1 cellular context compared by ENCODE assay signal in the genomic region with DNA sequence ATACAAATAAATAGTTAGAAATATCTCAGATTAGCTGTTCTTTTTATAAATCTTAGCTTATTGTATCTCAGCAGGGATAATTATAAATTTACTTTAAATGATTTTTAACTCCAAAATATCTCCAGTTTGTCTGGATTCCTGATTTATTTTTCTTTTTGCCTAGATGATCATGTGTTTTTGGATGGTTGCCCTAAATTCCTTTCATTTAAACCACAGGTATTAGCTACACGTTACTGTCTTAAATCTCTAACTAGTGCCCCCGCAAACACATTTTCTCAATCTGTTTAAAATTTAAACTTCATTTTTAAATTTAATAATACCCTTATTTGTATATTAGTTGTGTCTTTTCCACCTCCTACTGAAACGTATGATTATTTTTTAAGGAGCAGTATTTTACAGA.
TF ChIP-seq lines count a peak whose summit lies in the region.

No MANE protein-coding gene starts in this region.

TF ChIP-seq in SK-N-SH, 30 proteins besides CTCF, POLR2A, EP300 and RAD21 (continued from another document):
- TF ChIP-seq, protein P1, sequence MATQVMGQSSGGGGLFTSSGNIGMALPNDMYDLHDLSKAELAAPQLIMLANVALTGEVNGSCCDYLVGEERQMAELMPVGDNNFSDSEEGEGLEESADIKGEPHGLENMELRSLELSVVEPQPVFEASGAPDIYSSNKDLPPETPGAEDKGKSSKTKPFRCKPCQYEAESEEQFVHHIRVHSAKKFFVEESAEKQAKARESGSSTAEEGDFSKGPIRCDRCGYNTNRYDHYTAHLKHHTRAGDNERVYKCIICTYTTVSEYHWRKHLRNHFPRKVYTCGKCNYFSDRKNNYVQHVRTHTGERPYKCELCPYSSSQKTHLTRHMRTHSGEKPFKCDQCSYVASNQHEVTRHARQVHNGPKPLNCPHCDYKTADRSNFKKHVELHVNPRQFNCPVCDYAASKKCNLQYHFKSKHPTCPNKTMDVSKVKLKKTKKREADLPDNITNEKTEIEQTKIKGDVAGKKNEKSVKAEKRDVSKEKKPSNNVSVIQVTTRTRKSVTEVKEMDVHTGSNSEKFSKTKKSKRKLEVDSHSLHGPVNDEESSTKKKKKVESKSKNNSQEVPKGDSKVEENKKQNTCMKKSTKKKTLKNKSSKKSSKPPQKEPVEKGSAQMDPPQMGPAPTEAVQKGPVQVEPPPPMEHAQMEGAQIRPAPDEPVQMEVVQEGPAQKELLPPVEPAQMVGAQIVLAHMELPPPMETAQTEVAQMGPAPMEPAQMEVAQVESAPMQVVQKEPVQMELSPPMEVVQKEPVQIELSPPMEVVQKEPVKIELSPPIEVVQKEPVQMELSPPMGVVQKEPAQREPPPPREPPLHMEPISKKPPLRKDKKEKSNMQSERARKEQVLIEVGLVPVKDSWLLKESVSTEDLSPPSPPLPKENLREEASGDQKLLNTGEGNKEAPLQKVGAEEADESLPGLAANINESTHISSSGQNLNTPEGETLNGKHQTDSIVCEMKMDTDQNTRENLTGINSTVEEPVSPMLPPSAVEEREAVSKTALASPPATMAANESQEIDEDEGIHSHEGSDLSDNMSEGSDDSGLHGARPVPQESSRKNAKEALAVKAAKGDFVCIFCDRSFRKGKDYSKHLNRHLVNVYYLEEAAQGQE (IDR thresholded peaks at IDR 0.05; ENCODE audit: low read depth, low read length) = no peak
- no peak for TF ChIP-seq JUND (IDR thresholded peaks at IDR 0.05)
- no peak for TF ChIP-seq SMC3 (IDR thresholded peaks at IDR 0.05; ENCODE audit: low read depth, low read length)
- TF ChIP-seq GABPA (IDR thresholded peaks at IDR 0.05; ENCODE audit: low read depth) = no peak
- TF ChIP-seq RXRA (IDR thresholded peaks at IDR 0.05; ENCODE audit: borderline replicate concordance, low read depth) = no peak
- TF ChIP-seq ELF1 (IDR thresholded peaks at IDR 0.05) = no peak
- TF ChIP-seq CHD2 (IDR thresholded peaks at IDR 0.05; ENCODE audit: low read length, partially characterized antibody) = no peak
- TF ChIP-seq GATA2 (CRISPR knock-in tag; IDR thresholded peaks at IDR 0.05) = no peak
- TF ChIP-seq TCF12 (IDR thresholded peaks at IDR 0.05) = no peak
- TF ChIP-seq NRF1 (IDR thresholded peaks at IDR 0.05; ENCODE audit: low read depth, low read length) = no peak
- TF ChIP-seq, protein P2, sequence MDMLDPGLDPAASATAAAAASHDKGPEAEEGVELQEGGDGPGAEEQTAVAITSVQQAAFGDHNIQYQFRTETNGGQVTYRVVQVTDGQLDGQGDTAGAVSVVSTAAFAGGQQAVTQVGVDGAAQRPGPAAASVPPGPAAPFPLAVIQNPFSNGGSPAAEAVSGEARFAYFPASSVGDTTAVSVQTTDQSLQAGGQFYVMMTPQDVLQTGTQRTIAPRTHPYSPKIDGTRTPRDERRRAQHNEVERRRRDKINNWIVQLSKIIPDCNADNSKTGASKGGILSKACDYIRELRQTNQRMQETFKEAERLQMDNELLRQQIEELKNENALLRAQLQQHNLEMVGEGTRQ (IDR thresholded peaks at IDR 0.05; ENCODE audit: borderline replicate concordance, low read depth, low read length) = no peak
